ENCODE assay signal across 20 cellular contexts in genomic region chr10:108095932-108096925, GRCh38.
"Had no signal": no experiment of that assay in that cellular context is flagged by ENCODE, and none has a peak within 500 bp of the region (broad histone marks: within the 10 kb centered on the region; RNA-seq: fewer than 3 reads in every experiment).

No MANE protein-coding gene starts in this region.

- H3K4me1 ChIP-seq: adrenal gland, esophagus squamous epithelium, lower lobe of right lung, suprapubic skin had no signal

- DNase-seq: activated CD4-positive, alpha-beta T cell treated with anti-CD3 and anti-CD28 coated beads for 48 hours; activated CD4-positive, CD25-positive, alpha-beta regulatory T cell; activated CD8-positive, alpha-beta T cell treated with anti-CD3 and anti-CD28 coated beads for 36 hours; activated T-cell treated with anti-CD3 and anti-CD28 coated beads, Interleukin-2, amount 50 U/mL, for 1 hour; adrenal gland; dermis blood vessel endothelial cell; effector memory CD4-positive, alpha-beta T cell; esophagus squamous epithelium; left cardiac atrium; lower lobe of right lung; nucleus accumbens; posterior cingulate gyrus; retina; stimulated activated CD4-positive, alpha-beta T cell treated with anti-CD3 and anti-CD28 coated beads, Interleukin-2, amount 100 ng/mL, for 48 hours; T-helper 1 cell; T-helper 9 cell; trophoblast cell had no signal

- H3K4me3 ChIP-seq: adrenal gland, esophagus squamous epithelium, hepatocyte, lower lobe of right lung, skin epidermis, suprapubic skin had no signal

- H3K27ac ChIP-seq: adrenal gland, esophagus squamous epithelium, hepatocyte, lower lobe of right lung, skin epidermis, suprapubic skin had no signal

- ATAC-seq: activated CD8-positive, alpha-beta T cell treated with anti-CD3 and anti-CD28 coated beads for 36 hours had no signal

- H3K9me3 ChIP-seq: adrenal gland, esophagus squamous epithelium, lower lobe of right lung, suprapubic skin had no signal

- H3K27me3 ChIP-seq: adrenal gland, esophagus squamous epithelium, hepatocyte, suprapubic skin had no signal

- H3K36me3 ChIP-seq: adrenal gland, esophagus squamous epithelium, lower lobe of right lung, suprapubic skin had no signal
